ENCODE assay signal across 8 cellular contexts in genomic region chr3:170585008-170585936, GRCh38. TPM values are rescaled to one million over a fixed set of nuclear protein-coding genes. Genes with fewer than 3 reads are reported as not detected.
A peak's percentile ranks its signal among the peaks of the same experiment; 100 is the strongest.
DNase-seq lines count a peak whose midpoint lies in the region; ATAC-seq and TF ChIP-seq lines count a peak whose summit lies in the region.

No MANE protein-coding gene starts in this region.

- H3K27ac Mint-ChIP-seq in neural crest cell (ENCODE audit: unreplicated experiment), result no peak overlapping the region

- TF ChIP-seq POLR2A in gastroesophageal sphincter (IDR thresholded peaks at IDR 0.05), result no peak

- no peak for TF ChIP-seq EP300 in gastroesophageal sphincter (IDR thresholded peaks at IDR 0.05)

- TF ChIP-seq CTCF in fibroblast of pulmonary artery (IDR thresholded peaks at IDR 0.05; ENCODE audit: low read length, missing control alignments), result no peak
- TF ChIP-seq CTCF in neural crest cell (conservative IDR thresholded peaks at IDR 0.05), result no peak
- no peak for TF ChIP-seq CTCF in gastroesophageal sphincter (IDR thresholded peaks at IDR 0.05)

- peaks cover 96% of the 10 kb centered on the region for H3K27me3 Mint-ChIP-seq in neural crest cell (ENCODE audit: low read depth)

- peak overlapping the region; percentile 67 for H3K4me3 Mint-ChIP-seq in neural crest cell

- no peaks in the 10 kb centered on the region for H3K36me3 ChIP-seq in gastroesophageal sphincter

- H3K9me3 ChIP-seq in gastroesophageal sphincter, result peaks cover 0 to 7% (median 0%) of the 10 kb centered on the region in 3 donors

- peaks cover 0 to 13% (median 0%) of the 10 kb centered on the region in 3 donors for H3K4me1 ChIP-seq in gastroesophageal sphincter

- no peak overlapping the region for H3K27ac ChIP-seq in gastroesophageal sphincter

- peak; percentile 35 for DNase-seq in ELR (ENCODE audit: low read depth)
- DNase-seq in NCI-H2227 treated with DMSO at 0.1 percent for 48 hours (lab: John Stamatoyannopoulos, UW), result peak; percentile 23
- no peak for DNase-seq in fibroblast of pulmonary artery (ENCODE audit: low read depth)
- peak; percentile 1 for DNase-seq in neural crest cell (ENCODE audit: low read depth, low spot score)
- no peak for DNase-seq in NOMO-1 (lab: John Stamatoyannopoulos, UW; ENCODE audit: unreplicated experiment in 2 of 2)

- peaks cover 75% of the 10 kb centered on the region for H3K27me3 ChIP-seq in gastroesophageal sphincter

- H3K4me3 ChIP-seq in fibroblast of pulmonary artery (replicated peaks; ENCODE audit: low read depth, low read length), result peak overlapping the region; percentile 19
- peak overlapping the region in 1 of 2 donors; percentile 11 for H3K4me3 ChIP-seq in gastroesophageal sphincter

- peaks cover 5% of the 10 kb centered on the region for H3K4me1 Mint-ChIP-seq in neural crest cell

- H3K36me3 Mint-ChIP-seq in neural crest cell (ENCODE audit: low read depth), result no peaks in the 10 kb centered on the region

- H3K9me3 Mint-ChIP-seq in neural crest cell, result no peaks in the 10 kb centered on the region

- ATAC-seq in gastroesophageal sphincter (no peak), HG02973 (IDR thresholded peaks at IDR 0.05; ENCODE audit: unreplicated experiment) (no peak), HG03457 (IDR thresholded peaks at IDR 0.05; ENCODE audit: unreplicated experiment) (no peak)

- no CpG with 5 or more reads among the region's 81 CpGs for WGBS in gastroesophageal sphincter (ENCODE audit: low coverage in 1 of 2), 2 donors

RNA-seq across cellular contexts. Expression of gene SLC7A14, which starts 0.6 kb away (rescaled TPM):
- total RNA-seq in neural crest cell (0.07 and 0.09 TPM in 2 replicates), gastroesophageal sphincter (under 1 TPM; under 0.01 to 0.99 (median 0.43) TPM)

Comparison
In these comparisons a context has a peak if more than half of its experiments do, and no peak if none do; other contexts are left out.
1. DNase-seq: peak in ELR (single experiment), NCI-H2227 treated with DMSO at 0.1 percent for 48 hours (single experiment) and neural crest cell (single experiment); none in fibroblast of pulmonary artery (single experiment) and NOMO-1 (0 of 2).